Comparison of ENCODE assay signal across 9 cellular contexts in genomic region chr10:33365871-33366411, GRCh38. TPM values are rescaled to one million over a fixed set of nuclear protein-coding genes. Genes with fewer than 3 reads are reported as not detected.
DNase-seq lines count a peak whose midpoint lies in the region; ATAC-seq and TF ChIP-seq lines count a peak whose summit lies in the region.
"Had no signal": no experiment of that assay in that cellular context is flagged by ENCODE, and none has a peak within 500 bp of the region (broad histone marks: within the 10 kb centered on the region; RNA-seq: fewer than 3 reads in every experiment).

No MANE protein-coding gene starts in this region.

- H3K4me1 Mint-ChIP-seq in activated CD8-positive, alpha-beta T cell treated with anti-CD3 and anti-CD28 coated beads for 36 hours (ENCODE audit: low read depth), result peaks cover 15% of the 10 kb centered on the region

- no peaks in the 10 kb centered on the region for H3K36me3 ChIP-seq in BLaER1 treated with 17β-estradiol and CSF1 and Interleukin-3, amounts not matched to agents 10 nM and 100 nM
- H3K36me3 ChIP-seq in effector memory CD4-positive, alpha-beta T cell (ENCODE audit: control insufficient read depth, insufficient read depth, low read length), result no peaks in the 10 kb centered on the region

- no peaks in the 10 kb centered on the region for H4K20me1 ChIP-seq in BLaER1 treated with 17β-estradiol and CSF1 and Interleukin-3, amounts not matched to agents 10 nM and 100 nM

- peak overlapping the region in 9 of 11 experiments; percentile 52 to 82 (median 75); a peak in 16 of 22 replicates for H3K9ac ChIP-seq in BLaER1 treated with 17β-estradiol and CSF1 and Interleukin-3, amounts not matched to agents 10 nM and 100 nM

- intact Hi-C loops in activated CD8-positive, alpha-beta T cell treated with anti-CD3 and anti-CD28 coated beads for 36 hours (cut with micrococcal nuclease), result no loop called here

- peak overlapping the region; percentile 87 for H3K27ac Mint-ChIP-seq in activated CD8-positive, alpha-beta T cell treated with anti-CD3 and anti-CD28 coated beads for 36 hours

- ATAC-seq in activated CD8-positive, alpha-beta T cell treated with anti-CD3 and anti-CD28 coated beads for 36 hours, result peak; percentile 94
- ATAC-seq in HG03135 (IDR thresholded peaks at IDR 0.05; ENCODE audit: unreplicated experiment), result no peak

- H3K36me3 Mint-ChIP-seq in activated CD8-positive, alpha-beta T cell treated with anti-CD3 and anti-CD28 coated beads for 36 hours (ENCODE audit: low read depth), result peaks cover 1% of the 10 kb centered on the region

- H3K4me3 ChIP-seq in BLaER1 treated with 17β-estradiol and CSF1 and Interleukin-3, amounts not matched to agents 10 nM and 100 nM, result 0 out of 20 replicates have a peak overlapping the region, but pooled peaks of 1 of the 10 experiments have one; percentile 12
- H3K4me3 ChIP-seq in effector memory CD4-positive, alpha-beta T cell (ENCODE audit: insufficient read depth, low read depth, low read length, poor library complexity, severe bottlenecking), result no peak overlapping the region

- H3K4me1 ChIP-seq in BLaER1 treated with 17β-estradiol and CSF1 and Interleukin-3, amounts not matched to agents 10 nM and 100 nM, result peaks cover 0 to 61% (median 23%) of the 10 kb centered on the region in 10 experiments; a peak in 17 of 20 replicates
- H3K4me1 ChIP-seq in effector memory CD4-positive, alpha-beta T cell (ENCODE audit: control insufficient read depth, insufficient read depth, low read length, poor library complexity, severe bottlenecking), result no peaks in the 10 kb centered on the region

- no peak overlapping the region for H3K4me3 Mint-ChIP-seq in activated CD8-positive, alpha-beta T cell treated with anti-CD3 and anti-CD28 coated beads for 36 hours

- peak overlapping the region in 10 of 11 experiments; percentile 25 to 95 (median 88); a peak in 18 of 22 replicates for H3K4me2 ChIP-seq in BLaER1 treated with 17β-estradiol and CSF1 and Interleukin-3, amounts not matched to agents 10 nM and 100 nM

- H3K9me3 Mint-ChIP-seq in activated CD8-positive, alpha-beta T cell treated with anti-CD3 and anti-CD28 coated beads for 36 hours, result peaks cover 17% of the 10 kb centered on the region

- H3K27ac ChIP-seq in BLaER1 treated with 17β-estradiol and CSF1 and Interleukin-3, amounts not matched to agents 10 nM and 100 nM, result peak overlapping the region; percentile 31 to 97 (median 90); a peak in 20 of 22 replicates
- no peak overlapping the region for H3K27ac ChIP-seq in effector memory CD4-positive, alpha-beta T cell (ENCODE audit: insufficient read depth, low read length, poor library complexity, severe bottlenecking)

- H3K27me3 ChIP-seq in BLaER1 treated with 17β-estradiol and CSF1 and Interleukin-3, amounts not matched to agents 10 nM and 100 nM, result no peaks in the 10 kb centered on the region
- no peaks in the 10 kb centered on the region for H3K27me3 ChIP-seq in effector memory CD4-positive, alpha-beta T cell (replicated peaks; ENCODE audit: control insufficient read depth, insufficient read depth, low read length, poor library complexity, severe bottlenecking)

- H3K9me3 ChIP-seq in BLaER1 treated with 17β-estradiol and CSF1 and Interleukin-3, amounts not matched to agents 10 nM and 100 nM (replicated peaks in 1 of 11), result peaks cover 7 to 40% (median 15%) of the 10 kb centered on the region in 11 experiments; a peak in 20 of 22 replicates
- H3K9me3 ChIP-seq in effector memory CD4-positive, alpha-beta T cell (ENCODE audit: control insufficient read depth, low read length), result no peaks in the 10 kb centered on the region

- TF ChIP-seq CTCF in activated CD8-positive, alpha-beta T cell treated with anti-CD3 and anti-CD28 coated beads for 36 hours (IDR thresholded peaks at IDR 0.05), result no peak

- DNase-seq in HT1080 (ENCODE audit: low read depth) (peak; percentile 100), kidney glomerular epithelial cell (lab: John Stamatoyannopoulos, UW) (peak; percentile 96), T1000 (lab: John Stamatoyannopoulos, UW) (no peak), germinal center (ENCODE audit: low spot score) (no peak)
- DNase-seq in activated CD8-positive, alpha-beta T cell treated with anti-CD3 and anti-CD28 coated beads for 36 hours, result peak; percentile 56
- DNase-seq in effector memory CD4-positive, alpha-beta T cell, result no peak
- DNase-seq: activated CD4-positive, CD25-positive, alpha-beta regulatory T cell had no signal

- POLR2A ChIA-PET in activated CD8-positive, alpha-beta T cell treated with anti-CD3 and anti-CD28 coated beads for 36 hours (lab: Charles Lee), result no interaction called here

- CTCF ChIA-PET in activated CD8-positive, alpha-beta T cell treated with anti-CD3 and anti-CD28 coated beads for 36 hours (lab: Charles Lee), result interaction anchor here (1.0 kb wide), 1 partner anchor 32 kb away, joined by 3 read pairs; the partner anchor contains the start of gene NRP1

- H3K27me3 Mint-ChIP-seq in activated CD8-positive, alpha-beta T cell treated with anti-CD3 and anti-CD28 coated beads for 36 hours, result peaks cover 24% of the 10 kb centered on the region

RNA-seq across cellular contexts. Expression of gene NRP1, which starts 31.5 kb away (rescaled TPM):
- 219 and 281 TPM in 2 replicates for total RNA-seq in HT1080 (2014; rRNA removed; shearing (Covaris generic))
- 136 and 183 TPM in 2 replicates for polyA plus RNA-seq in HT1080 (2015; cell fraction: cytosol; rRNA removed)
- 744 and 771 TPM in 2 replicates for polyA plus RNA-seq in HT1080 (2015; cell fraction: nucleus; rRNA removed)
- under 1 TPM; 0.22 to 0.79 TPM for total RNA-seq in activated CD8-positive, alpha-beta T cell treated with anti-CD3 and anti-CD28 coated beads for 36 hours

Comparison
In these comparisons a context has a peak if more than half of its experiments do, and no peak if none do; other contexts are left out.
1. DNase-seq: peak in HT1080 (single experiment), activated CD8-positive, alpha-beta T cell treated with anti-CD3 and anti-CD28 coated beads for 36 hours (single experiment) and kidney glomerular epithelial cell (single experiment); none in T1000 (single experiment), germinal center (single experiment) and effector memory CD4-positive, alpha-beta T cell (0 of 3).
2. RNA of gene NRP1, which starts 31.5 kb away (total RNA-seq): 219 to 281 TPM in HT1080; 0.22 to 0.79 TPM in activated CD8-positive, alpha-beta T cell treated with anti-CD3 and anti-CD28 coated beads for 36 hours; every median in the first group is over 100 times any median in the second.